In genomic region chr1:165898837-165899236, GRCh38 we compare ENCODE assay signal across 11 cellular contexts.
DNase-seq lines count a peak whose midpoint lies in the region; ATAC-seq, FAIRE-seq and TF ChIP-seq lines count a peak whose summit lies in the region.
"Had no signal": no experiment of that assay in that cellular context is flagged by ENCODE, and none has a peak within 500 bp of the region (broad histone marks: within the 10 kb centered on the region; RNA-seq: fewer than 3 reads in every experiment).

No MANE protein-coding gene starts in this region.

- no peaks in the 10 kb centered on the region for H3K27me3 Mint-ChIP-seq in H9 (ENCODE audit: low read depth)

- H3K23me2 ChIP-seq in H9 (ENCODE audit: insufficient read length, low read depth, low read length, poor library complexity, severe bottlenecking): no peaks in the 10 kb centered on the region

- H3K9ac ChIP-seq in H9 (ENCODE audit: extremely low read depth, insufficient read length, low read length): no peak overlapping the region
- H3K9ac ChIP-seq in K562 (ENCODE audit: insufficient read depth in 1 of 2, low read depth in 2 of 2, low read length in 2 of 2): no peak overlapping the region
- no peak overlapping the region for H3K9ac ChIP-seq in subcutaneous abdominal adipose tissue (ENCODE audit: low read length in 5 of 5)

- no peak overlapping the region for H3K4me3 ChIP-seq in K562
- H3K4me3 ChIP-seq in right atrium auricular region: no peak overlapping the region
- H3K4me3 ChIP-seq in subcutaneous abdominal adipose tissue (ENCODE audit: low read depth in 1 of 5, low read length in 5 of 5): no peak overlapping the region

- no TSS peak for BruUV-seq in K562 (replicated peaks; lab: Mats Ljungman, UMichigan)

- H2BK120ac ChIP-seq in H9 (ENCODE audit: low read depth, low read length, poor library complexity, severe bottlenecking): no peak overlapping the region

- no peak overlapping the region for H3T11ph ChIP-seq in H9 (ENCODE audit: low read length)

- no peak overlapping the region for H3K23ac ChIP-seq in H9 (ENCODE audit: insufficient read length, low read depth, low read length)

- TF ChIP-seq EP300 in K562 (IDR thresholded peaks at IDR 0.05; ENCODE audit: low read length): no peak

- no peak overlapping the region for H2BK15ac ChIP-seq in H9 (ENCODE audit: low read depth, low read length)

- H4K20me1 ChIP-seq in H9 (ENCODE audit: control insufficient read depth, insufficient read depth, insufficient read length) (no peaks in the 10 kb centered on the region), K562 (replicated peaks; ENCODE audit: control insufficient read depth, insufficient read depth, low read length) (no peaks in the 10 kb centered on the region)

- no peak for ATAC-seq in K562
- ATAC-seq in GM19328 (IDR thresholded peaks at IDR 0.05; ENCODE audit: unreplicated experiment): no peak
- no peak for ATAC-seq in GM19395 (IDR thresholded peaks at IDR 0.05; ENCODE audit: unreplicated experiment)

- FAIRE-seq in K562 (lab: Jason Lieb, UNC): no peak
- FAIRE-seq: GM12891 had no signal

- H3K36me3 ChIP-seq in K562 (ENCODE audit: control insufficient read depth, insufficient read depth, low read length): peaks cover 94% of the 10 kb centered on the region
- H3K36me3 ChIP-seq in right atrium auricular region: peaks cover 7% of the 10 kb centered on the region
- peaks cover 0 to 21% (median 13%) of the 10 kb centered on the region in 5 donors for H3K36me3 ChIP-seq in subcutaneous abdominal adipose tissue (ENCODE audit: control insufficient read depth in 5 of 5, insufficient read depth in 5 of 5, low read length in 5 of 5)

- no peak overlapping the region for H4K91ac ChIP-seq in H9 (ENCODE audit: insufficient read length, low read depth, low read length)

- POLR2A ChIA-PET in K562 (lab: Yijun Ruan, JAX): interaction anchor here (1.0 kb wide), 1 partner anchor 17 kb away, joined by 3 read pairs; no protein-coding TSS in a partner anchor

- WGBS in H9 (ENCODE audit: extremely low coverage, insufficient read length, low lambda C conversion rate): no CpG with 5 or more reads among the region's 3 CpGs
- 71% methylated on average over 3 of the region's 3 CpGs for WGBS in K562 (ENCODE audit: insufficient coverage, low coverage, missing lambda C conversion rate)

- H2AFZ ChIP-seq in H9 (ENCODE audit: low read length) (no peak overlapping the region), K562 (ENCODE audit: low read depth, low read length) (no peak overlapping the region)

- no peaks in the 10 kb centered on the region for H3K4me1 ChIP-seq in H9 (ENCODE audit: insufficient read depth, low read length)
- H3K4me1 ChIP-seq in K562 (replicated peaks in 1 of 2; ENCODE audit: control insufficient read depth in 2 of 2, insufficient read depth in 2 of 2, low read length in 2 of 2): peaks cover 0 to 3% of the 10 kb centered on the region in 2 experiments; a peak in 2 of 5 replicates
- H3K4me1 ChIP-seq in right atrium auricular region: peaks cover 0 to 61% of the 10 kb centered on the region in 2 donors
- H3K4me1 ChIP-seq in subcutaneous abdominal adipose tissue (ENCODE audit: control insufficient read depth in 5 of 5, insufficient read depth in 5 of 5, low read length in 5 of 5): peaks cover 5 to 28% (median 7%) of the 10 kb centered on the region in 5 donors

- no peak for TF ChIP-seq POLR2A in K562 (conservative IDR thresholded peaks at IDR 0.05)

- no peak overlapping the region for H3K4ac ChIP-seq in H9 (ENCODE audit: low read depth, low read length)

- H3K14ac ChIP-seq in H9 (ENCODE audit: insufficient read depth, low read length): no peak overlapping the region

- H3K56ac ChIP-seq in H9 (ENCODE audit: insufficient read length, low read depth, low read length): no peak overlapping the region

- intact Hi-C loops in K562 (cut with micrococcal nuclease): no loop called here

- no peak overlapping the region for H3K4me3 Mint-ChIP-seq in H9

- H3K27ac ChIP-seq in H9 (ENCODE audit: insufficient read length, low read depth, low read length): no peak overlapping the region
- no peak overlapping the region for H3K27ac ChIP-seq in K562 (ENCODE audit: extremely low read depth, low read depth, low read length)
- peak overlapping the region; percentile 52 to 55 for H3K27ac ChIP-seq in right atrium auricular region
- H3K27ac ChIP-seq in subcutaneous abdominal adipose tissue (ENCODE audit: low read depth, low read length): peak overlapping the region; percentile 16

- H2BK20ac ChIP-seq in H9 (ENCODE audit: low read depth, low read length, poor library complexity, severe bottlenecking): no peak overlapping the region

- DNase-seq in H9: peak; percentile 14
- no peak for DNase-seq in K562 (ENCODE audit: extremely low read depth in 1 of 4, low spot score in 3 of 4)
- no peak for DNase-seq in right atrium auricular region (ENCODE audit: low spot score)
- DNase-seq in NCI-H1105 (lab: John Stamatoyannopoulos, UW): no peak
- DNase-seq in SKM-1 (lab: John Stamatoyannopoulos, UW; ENCODE audit: unreplicated experiment): no peak
- DNase-seq: activated T-cell treated with anti-CD3 and anti-CD28 coated beads, Interleukin-2, amount 50 U/mL, for 1 hour; MM.1S had no signal

- H3K18ac ChIP-seq in H9 (ENCODE audit: insufficient read length, low read depth, low read length): no peak overlapping the region

- no peaks in the 10 kb centered on the region for H3K9me1 ChIP-seq in K562 (ENCODE audit: control insufficient read depth, insufficient read depth, low read length)

- H3K36me3 Mint-ChIP-seq in H9 (ENCODE audit: insufficient read depth in 1 of 3, low read depth in 3 of 3): peaks cover 53 to 83% (median 81%) of the 10 kb centered on the region in 3 experiments; a peak in 6 of 7 replicates

- H2AK5ac ChIP-seq in H9 (ENCODE audit: insufficient read length, low read length): no peak overlapping the region

- H4K5ac ChIP-seq in H9 (ENCODE audit: insufficient read length, low read depth, low read length): no peak overlapping the region

- H2BK5ac ChIP-seq in H9 (ENCODE audit: insufficient read length, low read length): no peak overlapping the region

- H3K9me3 ChIP-seq in H9 (ENCODE audit: control insufficient read depth, low read depth, low read length) (no peaks in the 10 kb centered on the region), K562 (replicated peaks; ENCODE audit: control insufficient read depth, insufficient read depth, low read depth, low read length) (no peaks in the 10 kb centered on the region), right atrium auricular region (no peaks in the 10 kb centered on the region), subcutaneous abdominal adipose tissue (ENCODE audit: control insufficient read depth in 5 of 5, low read length in 5 of 5) (no peaks in the 10 kb centered on the region)

- peaks cover 0 to 4% of the 10 kb centered on the region in 2 experiments; a peak in 1 of 4 replicates for H3K4me1 Mint-ChIP-seq in H9

- CTCF ChIA-PET in K562 (lab: Yijun Ruan, JAX; ENCODE audit: low intra/inter-chr PET ratio): no interaction called here

- H3K79me1 ChIP-seq in H9 (ENCODE audit: insufficient read depth, low read depth, low read length, poor library complexity, severe bottlenecking): no peaks in the 10 kb centered on the region

- H3K79me2 ChIP-seq in H9 (ENCODE audit: insufficient read depth, low read length): 0 out of 2 replicates have a peak, but pooled peaks cover 1% of the 10 kb centered on the region
- H3K79me2 ChIP-seq in K562 (ENCODE audit: control insufficient read depth, insufficient read depth, low read length): 0 out of 3 replicates have a peak, but pooled peaks cover 4% of the 10 kb centered on the region

- H3K9me3 Mint-ChIP-seq in H9: no peaks in the 10 kb centered on the region

- TF ChIP-seq CTCF in H9 (conservative IDR thresholded peaks at IDR 0.05): no peak
- TF ChIP-seq CTCF in K562 (IDR thresholded peaks at IDR 0.05 in 2 of 3, conservative IDR thresholded peaks at IDR 0.05 in 1 of 3; ENCODE audit: insufficient read depth in 2 of 3, low read depth in 1 of 3, low read length in 3 of 3): no peak
- TF ChIP-seq CTCF in right atrium auricular region (IDR thresholded peaks at IDR 0.05): no peak

- no peak overlapping the region for H4K8ac ChIP-seq in H9 (replicated peaks; ENCODE audit: insufficient read length, low read depth, low read length)

- H3K4me2 ChIP-seq in H9 (ENCODE audit: insufficient read depth, insufficient read length, low read length) (no peak overlapping the region), K562 (ENCODE audit: insufficient read depth, low read length) (no peak overlapping the region)

- TF ChIP-seq RAD21 in K562 (CRISPR knock-in tag; conservative IDR thresholded peaks at IDR 0.05 in 1 of 2, IDR thresholded peaks at IDR 0.05 in 1 of 2): no peak

- peak overlapping the region; percentile 17 to 73 (median 42); a peak in 4 of 7 replicates for H3K27ac Mint-ChIP-seq in H9

- in situ Hi-C loops in K562 (cut with MboI): no loop called here

- H3K27me3 ChIP-seq in H9 (ENCODE audit: insufficient read depth, low read length) (no peaks in the 10 kb centered on the region), K562 (ENCODE audit: control insufficient read depth in 2 of 2, insufficient read depth in 2 of 2, low read length in 2 of 2) (no peaks in the 10 kb centered on the region), right atrium auricular region (no peaks in the 10 kb centered on the region), subcutaneous abdominal adipose tissue (ENCODE audit: control insufficient read depth in 5 of 5, insufficient read depth in 4 of 5, low read length in 5 of 5) (no peaks in the 10 kb centered on the region)

- no peak overlapping the region for H2BK12ac ChIP-seq in H9 (ENCODE audit: insufficient read length, low read depth, low read length)

TF ChIP-seq in K562, 482 proteins besides CTCF, POLR2A, EP300 and RAD21 (continues in another document):
- TF ChIP-seq PBX2 (CRISPR knock-in tag; IDR thresholded peaks at IDR 0.05; ENCODE audit: low read depth): no peak
- TF ChIP-seq PBX2 (tag; conservative IDR thresholded peaks at IDR 0.05; ENCODE audit: low read depth): 0 out of 2 replicates have a peak, but pooled peaks have one; percentile 54

Comparison
In these comparisons a context has a peak if more than half of its experiments do, and no peak if none do; other contexts are left out.
1. H3K27ac ChIP-seq: peak in right atrium auricular region (2 of 2) and subcutaneous abdominal adipose tissue (single experiment); none in H9 (single experiment) and K562 (single experiment).